8 cellular contexts compared by ENCODE assay signal in the genomic region with DNA sequence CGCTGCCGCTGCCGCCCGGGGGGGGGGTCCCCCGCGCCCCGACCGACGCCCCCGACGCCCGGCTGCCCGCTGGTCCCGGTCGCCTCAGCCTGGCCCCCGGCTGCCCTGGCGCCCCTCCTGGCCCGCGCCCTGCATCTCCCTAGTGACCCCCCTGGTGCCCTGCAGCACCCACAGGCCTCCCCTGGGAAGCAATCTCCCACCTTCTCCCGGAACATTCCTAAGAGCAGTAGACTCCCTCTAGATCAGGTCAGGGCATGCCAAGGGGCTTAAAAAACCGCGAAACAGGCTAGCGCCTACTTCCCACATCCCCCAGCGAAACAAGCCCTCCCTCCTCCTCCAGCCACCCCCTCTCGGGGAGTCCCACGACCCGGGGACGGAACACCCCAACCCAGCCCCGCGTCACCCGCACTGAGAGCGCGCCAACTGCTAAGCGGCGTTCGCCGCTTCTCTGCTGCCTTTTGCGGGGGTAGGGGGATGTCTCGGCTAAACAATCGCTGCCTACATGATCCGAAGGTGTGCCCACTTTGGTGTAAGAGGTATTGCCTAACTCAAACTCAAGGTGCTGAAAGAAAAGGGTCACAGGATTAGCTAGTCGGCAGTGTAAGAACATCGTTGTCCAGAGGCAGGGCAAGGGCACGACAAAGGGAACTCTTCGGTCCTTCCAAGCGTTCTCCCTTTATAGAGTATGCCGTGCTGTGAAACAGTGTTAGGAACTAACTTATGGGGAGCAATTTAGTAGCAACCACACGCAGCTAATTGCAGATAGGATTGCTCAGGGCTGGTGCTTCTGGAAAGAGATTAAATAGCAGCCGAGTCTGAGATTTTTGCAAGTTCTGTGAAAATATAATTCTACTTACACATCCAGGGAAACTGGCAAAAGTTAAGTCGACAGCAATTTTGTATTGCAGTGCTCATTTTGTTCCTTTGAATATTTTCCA. TPM values are rescaled to one million over a fixed set of nuclear protein-coding genes. Genes with fewer than 3 reads are reported as not detected.
A peak's percentile ranks its signal among the peaks of the same experiment; 100 is the strongest.
DNase-seq lines count a peak whose midpoint lies in the region; ATAC-seq and TF ChIP-seq lines count a peak whose summit lies in the region.

No MANE protein-coding gene starts in this region.

- H3K36me3 ChIP-seq in lung (ENCODE audit: control insufficient read depth in 2 of 2, insufficient read depth in 2 of 2, low read length in 2 of 2) (peaks cover 0 to 2% of the 10 kb centered on the region in 2 donors), stomach (peaks cover 0 to 3% (median 0%) of the 10 kb centered on the region in 4 donors)

- CTCF ChIA-PET in T-cell (lab: Charles Lee): no interaction called here

- WGBS in lung, 2 donors: 3% methylated on average over 37 to 50 of the region's 50 CpGs
- WGBS in stomach, 5 donors: 2% methylated on average over 13 to 49 of the region's 50 CpGs

- intact Hi-C loops in stomach (cut with DNase I; ENCODE audit: low total_unique reads): no loop called here

- H3K27ac ChIP-seq in coronary artery (peak overlapping the region; percentile 87 to 95), lung (ENCODE audit: low read depth in 1 of 2, low read length in 1 of 2) (peak overlapping the region; percentile 63 to 71), stomach (peak overlapping the region; percentile 77 to 95 (median 89))

- no peak overlapping the region for H3K27ac Mint-ChIP-seq in T-cell

- DNase-seq in SIG-M5 treated with dmso at 0.1 percent for 504 hours (lab: John Stamatoyannopoulos, UW; ENCODE audit: unreplicated experiment) (peak; percentile 15), SIG-M5 (lab: John Stamatoyannopoulos, UW) (no peak), T-cell (peak in 24 of 34 experiments; percentile 5 to 45 (median 26)), coronary artery (ENCODE audit: low spot score) (peak; percentile 77), lung (ENCODE audit: low spot score) (peak; percentile 41), stomach (no peak), H4 (ENCODE audit: low spot score) (no peak), NK-92 (lab: John Stamatoyannopoulos, UW; ENCODE audit: unreplicated experiment) (no peak)

- H3K9me3 ChIP-seq in lung (ENCODE audit: control insufficient read depth in 2 of 2, insufficient read depth in 1 of 2, low read length in 1 of 2) (no peaks in the 10 kb centered on the region), stomach (no peaks in the 10 kb centered on the region)

- H3K9me3 Mint-ChIP-seq in T-cell: no peaks in the 10 kb centered on the region

- H3K27me3 Mint-ChIP-seq in T-cell: peaks cover 54 to 57% of the 10 kb centered on the region in 2 donors

- H3K4me3 Mint-ChIP-seq in T-cell: peak overlapping the region; percentile 81 to 95 (median 82)

- POLR2A ChIA-PET in T-cell (lab: Charles Lee): no interaction called here

- no peaks in the 10 kb centered on the region for H3K27me3 ChIP-seq in lung (ENCODE audit: control insufficient read depth, insufficient read depth)
- H3K27me3 ChIP-seq in stomach: peaks cover 0 to 32% (median 6%) of the 10 kb centered on the region in 3 donors

- no peak for TF ChIP-seq EP300 in stomach (IDR thresholded peaks at IDR 0.05)

- no peaks in the 10 kb centered on the region for H3K36me3 Mint-ChIP-seq in T-cell

- peak in 1 of 4 donors; percentile 18 for TF ChIP-seq POLR2A in stomach (IDR thresholded peaks at IDR 0.05)

- peak; percentile 44 to 81 (median 56) for ATAC-seq in T-cell (replicated peaks in 1 of 4)
- peak; percentile 2 for ATAC-seq in lung (ENCODE audit: insufficient read depth, low FRiP score)

- peaks cover 15 to 24% (median 21%) of the 10 kb centered on the region in 3 donors for H3K4me1 Mint-ChIP-seq in T-cell

- TF ChIP-seq CTCF in coronary artery (IDR thresholded peaks at IDR 0.05) (no peak), lung (IDR thresholded peaks at IDR 0.05; ENCODE audit: control extremely low read depth, extremely low read depth) (no peak), stomach (IDR thresholded peaks at IDR 0.05) (no peak)

- H3K4me3 ChIP-seq in coronary artery (peak overlapping the region; percentile 81), lung (peak overlapping the region; percentile 58), stomach (peak overlapping the region; percentile 71 to 86 (median 84))

- H3K4me1 ChIP-seq in lung (ENCODE audit: control insufficient read depth in 2 of 2, insufficient read depth in 2 of 2, low read length in 2 of 2): peaks cover 0 to 18% of the 10 kb centered on the region in 2 donors
- peaks cover 21 to 66% (median 45%) of the 10 kb centered on the region in 4 donors for H3K4me1 ChIP-seq in stomach

RNA-seq across cellular contexts. Expression of gene NTN4, which starts 0.6 kb away (rescaled TPM):
- total RNA-seq in T-cell (1 to 10 TPM in 3 of 5 donors, under 1 TPM in 2; 0.53 to 4.1 (median 1.3) TPM), lung (10 to 100 TPM; 66.1 to 72.4 TPM), stomach (100 to 1,000 TPM in 1 of 5 donors, 10 to 100 TPM in 4; 11.0 to 110 (median 50.7) TPM)
- polyA plus RNA-seq in lung (10 to 100 TPM; 22.1 to 40.9 TPM), stomach (10 to 100 TPM; 10.5 to 23.5 (median 13.0) TPM)
- total RNA-seq in H4 (2014; rRNA removed; shearing (Covaris generic)): 16.3 and 19.4 TPM in 2 replicates

Comparison
In these comparisons a context has a peak if more than half of its experiments do, and no peak if none do; other contexts are left out.
1. DNase-seq: peak in SIG-M5 treated with dmso at 0.1 percent for 504 hours (single experiment), T-cell (24 of 34), coronary artery (single experiment) and lung (single experiment); none in SIG-M5 (single experiment), stomach (single experiment), H4 (single experiment) and NK-92 (single experiment).
2. Peak in every context shown above with its lines, with median percentiles within 50 percentile points of each other: H3K27ac ChIP-seq and H3K4me3 ChIP-seq.